ENCODE assay signal across 8 cellular contexts in the genomic region with DNA sequence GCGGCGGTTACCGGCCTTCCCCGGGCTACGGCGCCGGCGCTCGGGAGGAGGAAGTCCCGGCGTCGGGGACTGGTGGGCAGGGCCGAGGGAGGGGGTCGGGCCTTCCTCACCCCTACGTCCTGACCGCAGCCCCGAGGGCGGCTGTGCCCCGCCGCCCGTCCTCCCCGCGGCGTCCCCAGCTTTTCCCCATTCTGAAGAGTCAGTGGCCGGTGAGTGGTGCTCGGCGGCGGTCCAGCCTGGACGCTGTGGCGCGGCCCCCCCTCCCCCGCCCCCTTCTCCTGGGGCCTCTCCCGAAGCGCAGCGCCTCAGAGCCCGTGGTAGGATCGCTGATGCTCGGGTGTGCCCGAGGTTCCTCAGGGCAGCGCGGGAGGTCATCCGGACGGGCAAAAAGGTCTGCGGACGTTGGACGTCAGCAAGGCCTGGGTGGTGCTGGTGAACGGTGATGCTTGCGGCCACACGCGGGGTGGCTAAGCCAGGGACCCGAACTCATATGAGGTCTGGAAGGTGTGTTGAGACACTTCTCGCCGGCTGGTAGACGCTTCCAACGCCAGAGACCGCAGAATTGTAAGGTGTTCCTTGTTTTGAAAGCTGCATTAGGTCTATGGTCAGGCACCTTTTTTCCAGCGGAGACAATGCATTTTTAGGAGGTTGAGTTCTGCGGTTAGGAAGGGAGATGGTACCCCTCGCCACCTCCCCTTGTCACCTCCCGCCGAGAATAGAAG. TPM values are rescaled to one million over a fixed set of nuclear protein-coding genes. Genes with fewer than 3 reads are reported as not detected.
DNase-seq lines count a peak whose midpoint lies in the region; ATAC-seq and TF ChIP-seq lines count a peak whose summit lies in the region.

No MANE protein-coding gene starts in this region.

- H3K36me3 ChIP-seq in DOHH2 (ENCODE audit: control insufficient read depth, low read length) (peaks cover 15% of the 10 kb centered on the region), body of pancreas (replicated peaks in 1 of 2; ENCODE audit: insufficient read depth in 1 of 2, low read depth in 2 of 2) (no peaks in the 10 kb centered on the region), iPS-18a (ENCODE audit: control insufficient read depth, low read depth, low read length) (no peaks in the 10 kb centered on the region), skeletal muscle tissue (ENCODE audit: control insufficient read depth in 3 of 3, insufficient read depth in 3 of 3, low read length in 3 of 3) (no peaks in the 10 kb centered on the region)

- H3K4me1 ChIP-seq in DOHH2 (ENCODE audit: control insufficient read depth, low read length) (peaks cover 39% of the 10 kb centered on the region), body of pancreas (peaks cover 36% of the 10 kb centered on the region), iPS-18a (ENCODE audit: control insufficient read depth, low read depth, low read length) (peaks cover 13% of the 10 kb centered on the region), skeletal muscle tissue (ENCODE audit: control insufficient read depth in 3 of 3, insufficient read depth in 3 of 3, low read length in 3 of 3) (peaks cover 11 to 15% (median 15%) of the 10 kb centered on the region in 3 donors)

- WGBS in body of pancreas, 2 donors = 7 to 17% methylated on average over 22 to 49 of the region's 61 CpGs

- no peak for TF ChIP-seq CTCF in DOHH2 (IDR thresholded peaks at IDR 0.05; ENCODE audit: low read depth, low read length, poor library complexity, severe bottlenecking)
- TF ChIP-seq CTCF in HL-60 (IDR thresholded peaks at IDR 0.05; ENCODE audit: insufficient read depth, low read length) = no peak
- TF ChIP-seq CTCF in body of pancreas (IDR thresholded peaks at IDR 0.05) = no peak

- H3K27ac ChIP-seq in DOHH2 (ENCODE audit: low read depth, low read length) = peak overlapping the region; percentile 45
- peak overlapping the region; percentile 76 for H3K27ac ChIP-seq in HL-60 (replicated peaks)
- H3K27ac ChIP-seq in body of pancreas = peak overlapping the region; percentile 76 to 90 (median 84)
- no peak overlapping the region for H3K27ac ChIP-seq in iPS-18a (ENCODE audit: low read length)
- H3K27ac ChIP-seq in skeletal muscle tissue (ENCODE audit: low read depth, low read length) = peak overlapping the region; percentile 78

- peak overlapping the region; percentile 85 to 89 (median 87) for H3K4me3 Mint-ChIP-seq in T-cell

- no peaks in the 10 kb centered on the region for H3K27me3 ChIP-seq in DOHH2 (ENCODE audit: control insufficient read depth, low read length)
- no peaks in the 10 kb centered on the region for H3K27me3 ChIP-seq in HL-60 (ENCODE audit: insufficient read depth, poor library complexity, severe bottlenecking)
- H3K27me3 ChIP-seq in body of pancreas = no peaks in the 10 kb centered on the region
- no peaks in the 10 kb centered on the region for H3K27me3 ChIP-seq in iPS-18a (ENCODE audit: control insufficient read depth, insufficient read depth, low read length)
- no peaks in the 10 kb centered on the region for H3K27me3 ChIP-seq in skeletal muscle tissue (ENCODE audit: control insufficient read depth in 3 of 3, insufficient read depth in 3 of 3, low read length in 3 of 3)

- POLR2A ChIA-PET in T-cell (lab: Charles Lee) = interaction anchor here in 1 of 2 donors (0.9 kb wide), 1 partner anchor 19 kb away, joined by 3 read pairs; no protein-coding TSS in a partner anchor

- H3F3A ChIP-seq in DOHH2 (ENCODE audit: control insufficient read depth, insufficient read depth) = no peaks in the 10 kb centered on the region

- ATAC-seq in GM21360 (IDR thresholded peaks at IDR 0.05; ENCODE audit: unreplicated experiment) (peak; percentile 48), T-cell (replicated peaks in 1 of 4) (peak; percentile 42 to 66 (median 60)), body of pancreas (peak; percentile 44)

- intact Hi-C loops in body of pancreas (cut with DNase I) = no loop called here

- H4K20me1 ChIP-seq in DOHH2 (ENCODE audit: control insufficient read depth, insufficient read depth, low read depth, low read length) = peaks cover 13% of the 10 kb centered on the region

- peak overlapping the region; percentile 96 for H3K4me3 ChIP-seq in DOHH2 (ENCODE audit: low read length)
- H3K4me3 ChIP-seq in HL-60 (replicated peaks; ENCODE audit: insufficient read depth, low read length) = peak overlapping the region; percentile 93
- H3K4me3 ChIP-seq in body of pancreas = peak overlapping the region; percentile 16 to 73
- H3K4me3 ChIP-seq in iPS-18a (ENCODE audit: low read length) = peak overlapping the region; percentile 81
- H3K4me3 ChIP-seq in skeletal muscle tissue (ENCODE audit: low read length in 3 of 3) = peak overlapping the region; percentile 65 to 79 (median 77)

- no peaks in the 10 kb centered on the region for H3K9me3 Mint-ChIP-seq in T-cell

- H3K9ac ChIP-seq in iPS-18a (ENCODE audit: low read length) = peak overlapping the region; percentile 59
- peak overlapping the region; percentile 47 to 80 (median 73) for H3K9ac ChIP-seq in skeletal muscle tissue (ENCODE audit: low read depth in 1 of 3, low read length in 3 of 3)

- DNase-seq in HL-60 (ENCODE audit: low read depth in 1 of 2, low spot score in 1 of 2) (peak; percentile 50 to 60), T-cell (peak in 27 of 34 experiments; percentile 7 to 52 (median 30)), body of pancreas (peak; percentile 49 to 62 (median 55)), NCI-H1048 (lab: John Stamatoyannopoulos, UW) (no peak)

- TF ChIP-seq POLR2A in body of pancreas (IDR thresholded peaks at IDR 0.05) = peak in 1 of 3 donors; percentile 19

- H3K9me2 ChIP-seq in DOHH2 (replicated peaks; ENCODE audit: control insufficient read depth, low read length) = no peaks in the 10 kb centered on the region

- H3K79me2 ChIP-seq in DOHH2 (ENCODE audit: control insufficient read depth, low read length) = peaks cover 61% of the 10 kb centered on the region

- no peaks in the 10 kb centered on the region for H3K36me3 Mint-ChIP-seq in T-cell

- no peaks in the 10 kb centered on the region for H3K27me3 Mint-ChIP-seq in T-cell

- CTCF ChIA-PET in T-cell (lab: Charles Lee) = interaction anchor here in 1 of 2 donors (0.5 to 0.7 kb wide), 2 partner anchors 45 to 47 kb away, joined by 3 to 5 read pairs; no protein-coding TSS in a partner anchor

- peak overlapping the region; percentile 74 for H3K4me2 ChIP-seq in DOHH2 (ENCODE audit: low read length)

- H3K9me3 ChIP-seq in DOHH2 (ENCODE audit: control insufficient read depth, insufficient read depth, low read length) (no peaks in the 10 kb centered on the region), body of pancreas (no peaks in the 10 kb centered on the region), iPS-18a (ENCODE audit: control insufficient read depth, low read depth, low read length) (no peaks in the 10 kb centered on the region), skeletal muscle tissue (ENCODE audit: control insufficient read depth in 3 of 3, low read length in 3 of 3) (no peaks in the 10 kb centered on the region)

- H3K27ac Mint-ChIP-seq in T-cell = peak overlapping the region; percentile 65 to 76

- H3K4me1 Mint-ChIP-seq in T-cell = peaks cover 33 to 41% (median 35%) of the 10 kb centered on the region in 3 donors

RNA-seq across cellular contexts. Expression of gene SLC25A33, which starts 0.7 kb away (rescaled TPM):
- total RNA-seq in T-cell (1 to 10 TPM; 2.8 to 6.2 (median 4.4) TPM), body of pancreas (1 to 10 TPM; 1.0 to 2.0 TPM), skeletal muscle tissue (1.6 TPM)

RNA-seq across cellular contexts. Expression of gene TMEM201, which starts 48.7 kb away (rescaled TPM):
- total RNA-seq in T-cell (10 to 100 TPM; 11.4 to 14.6 (median 12.5) TPM), body of pancreas (10 to 100 TPM in 1 of 2 donors, 1 to 10 TPM in 1; 7.3 to 12.5 TPM), skeletal muscle tissue (6.8 TPM)

Comparison
In these comparisons a context has a peak if more than half of its experiments do, and no peak if none do; other contexts are left out.
1. H3K4me3 ChIP-seq: peak in every context shown above with its lines; median percentile 96 in DOHH2; 93 in HL-60; 81 in iPS-18a; 77 in skeletal muscle tissue; 44 in body of pancreas.